Comparison of ENCODE assay signal across 1 cellular context in genomic region chr7:128352636-128353035, GRCh38.
TF ChIP-seq lines count a peak whose summit lies in the region.

No MANE protein-coding gene starts in this region.

TF ChIP-seq in K562, 482 proteins besides CTCF, POLR2A, EP300 and RAD21:
- TF ChIP-seq SAFB (IDR thresholded peaks at IDR 0.05; ENCODE audit: borderline replicate concordance, low read depth, low read length), result no peak
- no peak for TF ChIP-seq ARID1B (IDR thresholded peaks at IDR 0.05)
- TF ChIP-seq, protein P1, sequence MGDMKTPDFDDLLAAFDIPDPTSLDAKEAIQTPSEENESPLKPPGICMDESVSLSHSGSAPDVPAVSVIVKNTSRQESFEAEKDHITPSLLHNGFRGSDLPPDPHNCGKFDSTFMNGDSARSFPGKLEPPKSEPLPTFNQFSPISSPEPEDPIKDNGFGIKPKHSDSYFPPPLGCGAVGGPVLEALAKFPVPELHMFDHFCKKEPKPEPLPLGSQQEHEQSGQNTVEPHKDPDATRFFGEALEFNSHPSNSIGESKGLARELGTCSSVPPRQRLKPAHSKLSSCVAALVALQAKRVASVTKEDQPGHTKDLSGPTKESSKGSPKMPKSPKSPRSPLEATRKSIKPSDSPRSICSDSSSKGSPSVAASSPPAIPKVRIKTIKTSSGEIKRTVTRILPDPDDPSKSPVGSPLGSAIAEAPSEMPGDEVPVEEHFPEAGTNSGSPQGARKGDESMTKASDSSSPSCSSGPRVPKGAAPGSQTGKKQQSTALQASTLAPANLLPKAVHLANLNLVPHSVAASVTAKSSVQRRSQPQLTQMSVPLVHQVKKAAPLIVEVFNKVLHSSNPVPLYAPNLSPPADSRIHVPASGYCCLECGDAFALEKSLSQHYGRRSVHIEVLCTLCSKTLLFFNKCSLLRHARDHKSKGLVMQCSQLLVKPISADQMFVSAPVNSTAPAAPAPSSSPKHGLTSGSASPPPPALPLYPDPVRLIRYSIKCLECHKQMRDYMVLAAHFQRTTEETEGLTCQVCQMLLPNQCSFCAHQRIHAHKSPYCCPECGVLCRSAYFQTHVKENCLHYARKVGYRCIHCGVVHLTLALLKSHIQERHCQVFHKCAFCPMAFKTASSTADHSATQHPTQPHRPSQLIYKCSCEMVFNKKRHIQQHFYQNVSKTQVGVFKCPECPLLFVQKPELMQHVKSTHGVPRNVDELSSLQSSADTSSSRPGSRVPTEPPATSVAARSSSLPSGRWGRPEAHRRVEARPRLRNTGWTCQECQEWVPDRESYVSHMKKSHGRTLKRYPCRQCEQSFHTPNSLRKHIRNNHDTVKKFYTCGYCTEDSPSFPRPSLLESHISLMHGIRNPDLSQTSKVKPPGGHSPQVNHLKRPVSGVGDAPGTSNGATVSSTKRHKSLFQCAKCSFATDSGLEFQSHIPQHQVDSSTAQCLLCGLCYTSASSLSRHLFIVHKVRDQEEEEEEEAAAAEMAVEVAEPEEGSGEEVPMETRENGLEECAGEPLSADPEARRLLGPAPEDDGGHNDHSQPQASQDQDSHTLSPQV (IDR thresholded peaks at IDR 0.05), result no peak
- TF ChIP-seq TFAM (CRISPR knock-in tag; conservative IDR thresholded peaks at IDR 0.05), result no peak
- no peak for TF ChIP-seq MED1 (CRISPR knock-in tag; IDR thresholded peaks at IDR 0.05; ENCODE audit: borderline replicate concordance)
- TF ChIP-seq NCOA1 (IDR thresholded peaks at IDR 0.05; ENCODE audit: low read depth), result no peak
- no peak for TF ChIP-seq PHTF2 (CRISPR knock-in tag; IDR thresholded peaks at IDR 0.05)
- TF ChIP-seq PCBP1 (IDR thresholded peaks at IDR 0.05; ENCODE audit: low read depth, low read length, poor library complexity, severe bottlenecking), result no peak
- no peak for TF ChIP-seq PRPF4 (IDR thresholded peaks at IDR 0.05; ENCODE audit: insufficient read depth, low read depth, low read length, poor library complexity, severe bottlenecking)
- no peak for TF ChIP-seq C11orf30 (IDR thresholded peaks at IDR 0.05; ENCODE audit: low read depth)
- no peak for TF ChIP-seq ZNF717 (CRISPR knock-in tag; IDR thresholded peaks at IDR 0.05)
- TF ChIP-seq ESRRA (IDR thresholded peaks at IDR 0.05; ENCODE audit: borderline replicate concordance, low read depth), result no peak
- no peak for TF ChIP-seq ZNF644 (tag; IDR thresholded peaks at IDR 0.05; ENCODE audit: low read depth)
- TF ChIP-seq ZNF224 (CRISPR knock-in tag; IDR thresholded peaks at IDR 0.05), result no peak
- TF ChIP-seq NCOR1 (IDR thresholded peaks at IDR 0.05), result no peak
- no peak for TF ChIP-seq GABPB1 (CRISPR knock-in tag; IDR thresholded peaks at IDR 0.05)
- no peak for TF ChIP-seq ADNP (tag; IDR thresholded peaks at IDR 0.05)
- no peak for TF ChIP-seq MEF2D (tag; conservative IDR thresholded peaks at IDR 0.05; ENCODE audit: low read depth)
- TF ChIP-seq NR2F6 (CRISPR knock-in tag; IDR thresholded peaks at IDR 0.05), result no peak
- TF ChIP-seq ZBTB12 (CRISPR knock-in tag; IDR thresholded peaks at IDR 0.05), result no peak
